10 cellular contexts compared by ENCODE assay signal in genomic region chr1:16151200-16151708, GRCh38. TPM values are rescaled to one million over a fixed set of nuclear protein-coding genes. Genes with fewer than 3 reads are reported as not detected.
DNase-seq lines count a peak whose midpoint lies in the region; ATAC-seq and TF ChIP-seq lines count a peak whose summit lies in the region.
"Had no signal": no experiment of that assay in that cellular context is flagged by ENCODE, and none has a peak within 500 bp of the region (broad histone marks: within the 10 kb centered on the region; RNA-seq: fewer than 3 reads in every experiment).

No MANE protein-coding gene starts in this region.

- H3K4me1 ChIP-seq in SJCRH30, result peaks cover 54% of the 10 kb centered on the region

- H3K4me1 Mint-ChIP-seq in glutamatergic neuron (ENCODE audit: low read depth, unreplicated experiment), result peaks cover 5% of the 10 kb centered on the region
- peaks cover 36% of the 10 kb centered on the region for H3K4me1 Mint-ChIP-seq in type B pancreatic cell (ENCODE audit: unreplicated experiment)

- H3K27ac Mint-ChIP-seq in glutamatergic neuron (ENCODE audit: unreplicated experiment) (no peak overlapping the region), type B pancreatic cell (peak overlapping the region; percentile 72)
- H3K27ac Mint-ChIP-seq: B cell had no signal

- no peaks in the 10 kb centered on the region for H3K27me3 ChIP-seq in SJCRH30

- H3K36me3 Mint-ChIP-seq in glutamatergic neuron (ENCODE audit: unreplicated experiment), result no peaks in the 10 kb centered on the region
- peaks cover 21% of the 10 kb centered on the region for H3K36me3 Mint-ChIP-seq in type B pancreatic cell
- H3K36me3 Mint-ChIP-seq: naive B cell had no signal

- no peaks in the 10 kb centered on the region for H3K9me3 ChIP-seq in SJCRH30 (replicated peaks)

- TF ChIP-seq CTCF in glutamatergic neuron (IDR thresholded peaks at IDR 0.05; ENCODE audit: partially characterized antibody, unreplicated experiment) (no peak), type B pancreatic cell (conservative IDR thresholded peaks at IDR 0.05) (no peak)

- H3K4me3 ChIP-seq in SJCRH30, result no peak overlapping the region; the same call in 1 of the 2 replicates

- peaks cover 4% of the 10 kb centered on the region for H3K9me3 Mint-ChIP-seq in glutamatergic neuron (ENCODE audit: unreplicated experiment)
- H3K9me3 Mint-ChIP-seq in type B pancreatic cell, result no peaks in the 10 kb centered on the region
- H3K9me3 Mint-ChIP-seq: naive B cell had no signal

- no peak for ATAC-seq in GM19395 (IDR thresholded peaks at IDR 0.05; ENCODE audit: unreplicated experiment)
- ATAC-seq in GM21576 (IDR thresholded peaks at IDR 0.05; ENCODE audit: unreplicated experiment), result no peak

- H3K36me3 ChIP-seq in SJCRH30, result peaks cover 45% of the 10 kb centered on the region

- peak; percentile 6 to 74 for DNase-seq in NCI-H524 (lab: John Stamatoyannopoulos, UW)
- DNase-seq in NCI-H524 treated with DMSO at 0.1 percent for 48 hours (lab: John Stamatoyannopoulos, UW), result no peak
- DNase-seq in SJCRH30, result peak; percentile 95 to 98
- peak; percentile 66 for DNase-seq in glutamatergic neuron
- DNase-seq in type B pancreatic cell (ENCODE audit: extremely low spot score, unreplicated experiment), result no peak
- DNase-seq in mucosa of gallbladder (ENCODE audit: low spot score), result no peak
- DNase-seq: naive B cell had no signal

- no peak overlapping the region for H3K4me3 Mint-ChIP-seq in glutamatergic neuron (ENCODE audit: unreplicated experiment)
- peak overlapping the region; percentile 72 for H3K4me3 Mint-ChIP-seq in type B pancreatic cell
- H3K4me3 Mint-ChIP-seq: B cell had no signal

- peak overlapping the region; percentile 62 for H3K27ac ChIP-seq in SJCRH30

- H3K27me3 Mint-ChIP-seq in glutamatergic neuron (ENCODE audit: unreplicated experiment) (peaks cover 1% of the 10 kb centered on the region), type B pancreatic cell (no peaks in the 10 kb centered on the region)

RNA-seq across cellular contexts. Expression of gene EPHA2, which starts 4.6 kb away (rescaled TPM):
- 55.0 and 57.3 TPM in 2 replicates for total RNA-seq in SJCRH30 (2014; rRNA removed; shearing (Covaris generic))
- 0.29 TPM for total RNA-seq in glutamatergic neuron (ENCODE audit: unreplicated experiment)
- total RNA-seq in type B pancreatic cell (ENCODE audit: low replicate concordance), result 40.3 and 77.9 TPM in 2 replicates
- 37.2 TPM for total RNA-seq in mucosa of gallbladder

Comparison
In these comparisons a context has a peak if more than half of its experiments do, and no peak if none do; other contexts are left out.
1. DNase-seq: peak in NCI-H524 (2 of 2), SJCRH30 (2 of 2) and glutamatergic neuron (single experiment); none in NCI-H524 treated with DMSO at 0.1 percent for 48 hours (single experiment), type B pancreatic cell (single experiment) and mucosa of gallbladder (single experiment).
2. RNA of gene EPHA2, which starts 4.6 kb away (total RNA-seq): 55.0 to 57.3 TPM in SJCRH30, 40.3 to 77.9 TPM in type B pancreatic cell and 37.2 TPM in mucosa of gallbladder (single experiment); 0.29 TPM in glutamatergic neuron (single experiment); every median in the first group is over 10 times any median in the second.